Comparison of ENCODE assay signal across 15 cellular contexts in the genomic region with DNA sequence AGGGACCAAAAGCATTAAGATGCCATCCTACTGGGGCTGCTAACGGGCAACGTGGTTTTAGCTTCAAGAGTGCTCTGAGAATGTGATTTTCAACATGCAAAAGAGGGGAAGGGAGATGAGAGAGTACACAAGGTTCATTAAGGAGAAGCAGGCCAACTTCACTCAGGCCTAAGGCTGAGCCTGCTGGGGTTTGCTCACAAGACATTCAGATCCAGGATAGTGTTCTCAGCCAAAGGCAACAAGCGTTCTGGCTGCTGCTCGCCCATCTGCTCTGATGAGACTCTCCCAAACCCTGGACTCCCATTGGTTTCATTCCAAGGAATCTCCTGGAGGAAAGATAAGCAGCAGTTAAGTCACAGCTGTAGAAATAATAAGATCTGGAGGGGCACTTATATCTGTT. TPM values are rescaled to one million over a fixed set of nuclear protein-coding genes. Genes with fewer than 3 reads are reported as not detected.
DNase-seq lines count a peak whose midpoint lies in the region; ATAC-seq and TF ChIP-seq lines count a peak whose summit lies in the region.
"Had no signal": no experiment of that assay in that cellular context is flagged by ENCODE, and none has a peak within 500 bp of the region (broad histone marks: within the 10 kb centered on the region; RNA-seq: fewer than 3 reads in every experiment).

No MANE protein-coding gene starts in this region.

- H3K9me2 ChIP-seq in SK-N-SH, result no peaks in the 10 kb centered on the region

- H4K20me1 ChIP-seq in SK-N-SH (ENCODE audit: insufficient read depth), result no peaks in the 10 kb centered on the region

- no peak overlapping the region for H3K4me3 ChIP-seq in AG04450 (ENCODE audit: low read depth, low read length)
- H3K4me3 ChIP-seq in SK-N-SH (ENCODE audit: low read depth in 2 of 2, low read length in 1 of 2), result no peak overlapping the region
- H3K4me3 ChIP-seq in neutrophil (ENCODE audit: low read depth in 1 of 2, low read length in 1 of 2), result no peak overlapping the region
- H3K4me3 ChIP-seq: A549, transverse colon had no signal

- 0 out of 2 replicates have a peak overlapping the region, but pooled peaks have one; percentile 1 for H3K9ac ChIP-seq in SK-N-SH

- no peaks in the 10 kb centered on the region for H3K79me2 ChIP-seq in SK-N-SH (ENCODE audit: insufficient read depth)

- H3K27me3 ChIP-seq in AG04450 (ENCODE audit: control insufficient read depth, insufficient read depth, low read length) (no peaks in the 10 kb centered on the region), SK-N-SH (ENCODE audit: insufficient read depth) (no peaks in the 10 kb centered on the region), neutrophil (no peaks in the 10 kb centered on the region)
- H3K27me3 ChIP-seq: transverse colon had no signal

- H2AFZ ChIP-seq in SK-N-SH (ENCODE audit: low read depth), result peak overlapping the region; percentile 21; the same call in 1 of the 2 replicates

- DNase-seq in AG04450 (ENCODE audit: low read depth, low spot score) (peak; percentile 50), SK-N-SH (no peak), fibroblast of the conjunctiva (ENCODE audit: low read depth) (peak; percentile 42), UCSD-AML1 (lab: John Stamatoyannopoulos, UW; ENCODE audit: unreplicated experiment) (no peak), SIG-M5 treated with dmso at 0.1 percent for 504 hours (lab: John Stamatoyannopoulos, UW; ENCODE audit: unreplicated experiment) (no peak), DMS79 (lab: John Stamatoyannopoulos, UW) (no peak)
- DNase-seq: activated B cell treated with CpG ODN at 0.5 μM for 24 hours, DND-41, KBM-7, occipital lobe, SHP77 treated with DMSO at 0.1 percent for 48 hours, transverse colon had no signal

- peaks cover 0 to 4% of the 10 kb centered on the region in 2 experiments for H3K36me3 ChIP-seq in SK-N-SH (replicated peaks in 1 of 2; ENCODE audit: control insufficient read depth in 1 of 2, insufficient read depth in 2 of 2, low read length in 1 of 2)
- no peaks in the 10 kb centered on the region for H3K36me3 ChIP-seq in neutrophil
- H3K36me3 ChIP-seq: transverse colon had no signal

- H3K27ac ChIP-seq in AG04450 (ENCODE audit: low read depth, low read length), result peak overlapping the region; percentile 68
- H3K27ac ChIP-seq in SK-N-SH (ENCODE audit: low read depth in 2 of 2, low read length in 1 of 2), result peak overlapping the region in 1 of 2 experiments; percentile 78; a peak in 2 of 4 replicates
- H3K27ac ChIP-seq in neutrophil, result peak overlapping the region; percentile 34
- H3K27ac ChIP-seq: A549, transverse colon had no signal

- H3K4me1 ChIP-seq in SK-N-SH (ENCODE audit: control insufficient read depth in 1 of 2, insufficient read depth in 2 of 2, low read depth in 1 of 2, low read length in 1 of 2), result peaks cover 0 to 28% of the 10 kb centered on the region in 2 experiments; a peak in 3 of 4 replicates
- peaks cover 37 to 49% of the 10 kb centered on the region in 2 experiments for H3K4me1 ChIP-seq in neutrophil (ENCODE audit: control insufficient read depth in 1 of 2, insufficient read depth in 1 of 2, low read depth in 1 of 2, low read length in 1 of 2)

- H3K4me2 ChIP-seq in SK-N-SH, result no peak overlapping the region
- H3K4me2 ChIP-seq: A549 had no signal

- WGBS in SK-N-SH (ENCODE audit: low lambda C conversion rate), result 91% methylated on average over 4 of the region's 4 CpGs

- ATAC-seq in GM19452 (IDR thresholded peaks at IDR 0.05; ENCODE audit: unreplicated experiment), result no peak
- ATAC-seq: A549 had no signal

- POLR2A ChIA-PET in AG04450 (lab: Yijun Ruan, JAX) (no interaction called here), SK-N-SH (lab: Yijun Ruan, JAX) (interaction anchor here (0.8 kb wide), 1 partner anchor 21 kb away, joined by 3 read pairs; no protein-coding TSS in a partner anchor)

- CTCF ChIA-PET in AG04450 (lab: Charles Lee) (interaction anchor here (0.7 kb wide), 1 partner anchor 31 kb away, joined by 3 read pairs; no protein-coding TSS in a partner anchor), SK-N-SH (lab: Yijun Ruan, JAX) (interaction anchor here (1.1 kb wide), 1 partner anchor 10 kb away, joined by 3 read pairs; no protein-coding TSS in a partner anchor)

- no peak for TF ChIP-seq EP300 in SK-N-SH (IDR thresholded peaks at IDR 0.05; ENCODE audit: borderline replicate concordance in 1 of 2, low read depth in 1 of 2, low read length in 1 of 2)

- TF ChIP-seq RAD21 in SK-N-SH (IDR thresholded peaks at IDR 0.05; ENCODE audit: low read length), result no peak

- H3F3A ChIP-seq in SK-N-SH (replicated peaks; ENCODE audit: insufficient read depth), result peaks cover 20% of the 10 kb centered on the region

- no peak for TF ChIP-seq CTCF in AG04450 (IDR thresholded peaks at IDR 0.05; ENCODE audit: low read depth, low read length)
- no peak for TF ChIP-seq CTCF in SK-N-SH (IDR thresholded peaks at IDR 0.05)
- no peak for TF ChIP-seq CTCF in neutrophil (IDR thresholded peaks at IDR 0.05)

- H3K9me3 ChIP-seq in AG04450 (ENCODE audit: control insufficient read depth, insufficient read depth, low read length), result no peaks in the 10 kb centered on the region
- H3K9me3 ChIP-seq in SK-N-SH, result no peaks in the 10 kb centered on the region
- H3K9me3 ChIP-seq in neutrophil, result no peaks in the 10 kb centered on the region
- H3K9me3 ChIP-seq: A549, transverse colon had no signal

TF ChIP-seq in SK-N-SH, 30 proteins besides CTCF, POLR2A, EP300 and RAD21:
- TF ChIP-seq GATA2 (CRISPR knock-in tag; IDR thresholded peaks at IDR 0.05) (no peak), ELF1 (IDR thresholded peaks at IDR 0.05) (no peak), SIN3A (IDR thresholded peaks at IDR 0.05; ENCODE audit: borderline replicate concordance, low read depth, low read length) (no peak)
- TF ChIP-seq, protein P1, sequence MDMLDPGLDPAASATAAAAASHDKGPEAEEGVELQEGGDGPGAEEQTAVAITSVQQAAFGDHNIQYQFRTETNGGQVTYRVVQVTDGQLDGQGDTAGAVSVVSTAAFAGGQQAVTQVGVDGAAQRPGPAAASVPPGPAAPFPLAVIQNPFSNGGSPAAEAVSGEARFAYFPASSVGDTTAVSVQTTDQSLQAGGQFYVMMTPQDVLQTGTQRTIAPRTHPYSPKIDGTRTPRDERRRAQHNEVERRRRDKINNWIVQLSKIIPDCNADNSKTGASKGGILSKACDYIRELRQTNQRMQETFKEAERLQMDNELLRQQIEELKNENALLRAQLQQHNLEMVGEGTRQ (IDR thresholded peaks at IDR 0.05; ENCODE audit: borderline replicate concordance, low read depth, low read length), result no peak
- TF ChIP-seq, protein P2, sequence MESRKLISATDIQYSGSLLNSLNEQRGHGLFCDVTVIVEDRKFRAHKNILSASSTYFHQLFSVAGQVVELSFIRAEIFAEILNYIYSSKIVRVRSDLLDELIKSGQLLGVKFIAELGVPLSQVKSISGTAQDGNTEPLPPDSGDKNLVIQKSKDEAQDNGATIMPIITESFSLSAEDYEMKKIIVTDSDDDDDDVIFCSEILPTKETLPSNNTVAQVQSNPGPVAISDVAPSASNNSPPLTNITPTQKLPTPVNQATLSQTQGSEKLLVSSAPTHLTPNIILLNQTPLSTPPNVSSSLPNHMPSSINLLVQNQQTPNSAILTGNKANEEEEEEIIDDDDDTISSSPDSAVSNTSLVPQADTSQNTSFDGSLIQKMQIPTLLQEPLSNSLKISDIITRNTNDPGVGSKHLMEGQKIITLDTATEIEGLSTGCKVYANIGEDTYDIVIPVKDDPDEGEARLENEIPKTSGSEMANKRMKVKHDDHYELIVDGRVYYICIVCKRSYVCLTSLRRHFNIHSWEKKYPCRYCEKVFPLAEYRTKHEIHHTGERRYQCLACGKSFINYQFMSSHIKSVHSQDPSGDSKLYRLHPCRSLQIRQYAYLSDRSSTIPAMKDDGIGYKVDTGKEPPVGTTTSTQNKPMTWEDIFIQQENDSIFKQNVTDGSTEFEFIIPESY (IDR thresholded peaks at IDR 0.05; ENCODE audit: borderline replicate concordance, low read depth), result no peak
TF ChIP-seq in SK-N-SH: peak in this region for 0.

RNA-seq across cellular contexts. Expression of a gene that starts 23.6 kb away (rescaled TPM):
- polyA plus RNA-seq in AG04450 (2011; rRNA removed), result not detected in 2 replicates
- polyA minus RNA-seq in AG04450 (2011; rRNA and poly(A)+ RNA removed), result 0.05 TPM in 1 of 2 replicates, not detected in the other
- 0.30 and 0.49 TPM in 2 replicates for polyA plus RNA-seq in SK-N-SH (2012; rRNA removed)
- polyA plus RNA-seq in SK-N-SH (2012; cell fraction: cytosol; rRNA removed), result 0.14 and 0.20 TPM in 2 replicates
- 1.4 and 1.7 TPM in 2 replicates for polyA plus RNA-seq in SK-N-SH (2012; cell fraction: nucleus; rRNA removed)

RNA-seq across cellular contexts. Expression of a gene that starts 44.2 kb away (rescaled TPM):
- 0.16 and 0.19 TPM in 2 replicates for polyA plus RNA-seq in AG04450 (2011; rRNA removed)
- polyA minus RNA-seq in AG04450 (2011; rRNA and poly(A)+ RNA removed), result 0.83 and 1.2 TPM in 2 replicates
- 9.3 and 12.0 TPM in 2 replicates for polyA plus RNA-seq in SK-N-SH (2012; rRNA removed)
- 5.1 and 9.7 TPM in 2 replicates for polyA plus RNA-seq in SK-N-SH (2012; cell fraction: cytosol; rRNA removed)
- polyA plus RNA-seq in SK-N-SH (2012; cell fraction: nucleus; rRNA removed), result 22.5 and 26.1 TPM in 2 replicates

Comparison
In these comparisons a context has a peak if more than half of its experiments do, and no peak if none do; other contexts are left out.
1. DNase-seq: peak in AG04450 (single experiment) and fibroblast of the conjunctiva (single experiment); none in SK-N-SH (single experiment), UCSD-AML1 (single experiment), SIG-M5 treated with dmso at 0.1 percent for 504 hours (single experiment) and DMS79 (single experiment).